In genomic region chr2:10278029-10278762, GRCh38 we compare ENCODE assay signal across 8 cellular contexts. TPM values are rescaled to one million over a fixed set of nuclear protein-coding genes. Genes with fewer than 3 reads are reported as not detected.
DNase-seq lines count a peak whose midpoint lies in the region; ATAC-seq and TF ChIP-seq lines count a peak whose summit lies in the region.

No MANE protein-coding gene starts in this region.

- no peaks in the 10 kb centered on the region for H3K4me1 Mint-ChIP-seq in mesothelial cell of epicardium

- H3K9me3 Mint-ChIP-seq in mesothelial cell of epicardium = no peaks in the 10 kb centered on the region

- ATAC-seq in HG02763 (IDR thresholded peaks at IDR 0.05; ENCODE audit: unreplicated experiment) = no peak
- no peak for ATAC-seq in HG03457 (IDR thresholded peaks at IDR 0.05; ENCODE audit: unreplicated experiment)
- ATAC-seq in GM19467 (IDR thresholded peaks at IDR 0.05; ENCODE audit: unreplicated experiment) = no peak

- no peak overlapping the region for H3K27ac Mint-ChIP-seq in mesothelial cell of epicardium

- no peaks in the 10 kb centered on the region for H3K27me3 ChIP-seq in SJSA1 (replicated peaks)

- H3K9me3 ChIP-seq in SJSA1 (replicated peaks) = no peaks in the 10 kb centered on the region

- H3K4me1 ChIP-seq in SJSA1 (replicated peaks) = peaks cover 32% of the 10 kb centered on the region

- H3K4me3 Mint-ChIP-seq in mesothelial cell of epicardium = no peak overlapping the region

- no peaks in the 10 kb centered on the region for H3K36me3 Mint-ChIP-seq in mesothelial cell of epicardium

- H3K4me3 ChIP-seq in SJSA1 (no peak overlapping the region), foreskin fibroblast (ENCODE audit: low read depth in 1 of 2, low read length in 2 of 2) (no peak overlapping the region)

- H3K36me3 ChIP-seq in SJSA1 = no peaks in the 10 kb centered on the region

- H3K27me3 Mint-ChIP-seq in mesothelial cell of epicardium (ENCODE audit: low read depth) = no peaks in the 10 kb centered on the region

- TF ChIP-seq CTCF in foreskin fibroblast (IDR thresholded peaks at IDR 0.05; ENCODE audit: low read depth, low read length) (no peak), mesothelial cell of epicardium (IDR thresholded peaks at IDR 0.05; ENCODE audit: unreplicated experiment) (no peak)

- H3K27ac ChIP-seq in SJSA1 = peak overlapping the region; percentile 33

- DNase-seq in ELR (ENCODE audit: low read depth) (peak; percentile 84), SJSA1 (ENCODE audit: low read depth in 1 of 2, low spot score in 2 of 2) (peak; percentile 75 to 80), foreskin fibroblast (peak; percentile 77 to 84), putamen (ENCODE audit: low spot score) (peak; percentile 52), mesothelial cell of epicardium (ENCODE audit: low spot score in 2 of 2, unreplicated experiment in 2 of 2) (no peak)

RNA-seq across cellular contexts. Expression of gene HPCAL1, which starts 24.5 kb away (rescaled TPM):
- 56.8 and 60.3 TPM in 2 replicates for total RNA-seq in SJSA1 (2014; rRNA removed; shearing (Covaris generic))
- 17.4 to 20.0 TPM (median 17.5 TPM) in 3 replicates for total RNA-seq in mesothelial cell of epicardium

Comparison
In these comparisons a context has a peak if more than half of its experiments do, and no peak if none do; other contexts are left out.
1. DNase-seq: peak in ELR (single experiment), SJSA1 (2 of 2), foreskin fibroblast (2 of 2) and putamen (single experiment); none in mesothelial cell of epicardium (0 of 2).